In the genomic region with DNA sequence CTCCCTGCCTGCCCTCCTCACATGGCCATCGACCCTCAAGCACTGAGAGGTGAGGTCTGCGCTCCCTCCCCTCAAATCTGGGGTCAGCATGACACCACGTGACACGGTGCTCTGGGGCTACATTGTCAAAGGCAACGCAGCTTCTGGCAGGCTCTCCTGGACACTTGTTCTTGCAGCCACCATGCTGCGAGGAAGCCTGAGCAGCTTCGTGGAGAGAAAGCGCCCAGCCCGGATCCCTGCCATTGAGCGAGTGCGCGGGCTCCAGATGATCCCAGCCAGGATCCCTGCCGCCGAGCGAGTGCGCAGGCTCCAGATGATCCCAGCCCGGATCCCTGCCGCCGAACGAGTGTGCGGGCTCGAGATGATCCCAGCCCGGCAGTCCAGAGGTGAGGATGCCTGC, we compare ENCODE assay signal across 26 cellular contexts.
A peak's percentile ranks its signal among the peaks of the same experiment; 100 is the strongest.
DNase-seq lines count a peak whose midpoint lies in the region; FAIRE-seq and TF ChIP-seq lines count a peak whose summit lies in the region.
"Had no signal": no experiment of that assay in that cellular context is flagged by ENCODE, and none has a peak within 500 bp of the region (broad histone marks: within the 10 kb centered on the region; RNA-seq: fewer than 3 reads in every experiment).

No MANE protein-coding gene starts in this region.

- H3K9me3 Mint-ChIP-seq in neural progenitor cell = peaks cover 12% of the 10 kb centered on the region
- no peaks in the 10 kb centered on the region for H3K9me3 Mint-ChIP-seq in activated CD4-positive, alpha-beta memory T cell treated with anti-CD3 and anti-CD28 coated beads, Interleukin-2, amount 10 ng/mL, durations not matched to agents 7 days and 5 days
- H3K9me3 Mint-ChIP-seq: HFFc6 had no signal

- no peak overlapping the region for H3K14ac ChIP-seq in H1 (ENCODE audit: insufficient read length)

- no peaks in the 10 kb centered on the region for H3K79me2 ChIP-seq in H1 (ENCODE audit: control insufficient read depth in 1 of 2, insufficient read depth in 2 of 2, low read length in 2 of 2)
- no peaks in the 10 kb centered on the region for H3K79me2 ChIP-seq in neural progenitor cell (ENCODE audit: low read depth)

- H4K8ac ChIP-seq in H1 (ENCODE audit: extremely low read depth, insufficient read depth, low read length) = peak overlapping the region; percentile 25; the same call in 1 of the 2 replicates

- H3K18ac ChIP-seq in H1 (ENCODE audit: extremely low read depth, low read length) = no peak overlapping the region

- H2BK120ac ChIP-seq in H1 (replicated peaks; ENCODE audit: low read depth, low read length) = no peak overlapping the region

- POLR2A ChIA-PET in H1 (lab: Charles Lee; ENCODE audit: partially characterized antibody) = interaction anchor here (1.1 kb wide), 1 partner anchor 28 kb away, joined by 4 read pairs; no protein-coding TSS in a partner anchor
- POLR2A ChIA-PET in activated CD4-positive, alpha-beta memory T cell treated with anti-CD3 and anti-CD28 coated beads, Interleukin-2, amount 10 ng/mL, durations not matched to agents 7 days and 5 days (lab: Charles Lee) = no interaction called here

- no peak overlapping the region for H3K9ac ChIP-seq in H1 (replicated peaks in 1 of 4; ENCODE audit: extremely low read depth in 1 of 4, low read depth in 3 of 4, low read length in 3 of 4)
- H3K9ac ChIP-seq in neural progenitor cell = no peak overlapping the region

- H3K4me3 ChIP-seq in right atrium auricular region (no peak overlapping the region), H1 (ENCODE audit: extremely low read depth in 1 of 4, insufficient read depth in 2 of 4, low read depth in 3 of 4, low read length in 4 of 4) (no peak overlapping the region), neural progenitor cell (no peak overlapping the region)
- H3K4me3 ChIP-seq: GM12878, HAP-1, SJSA1 had no signal

- no peaks in the 10 kb centered on the region for H3K36me3 ChIP-seq in right atrium auricular region
- no peaks in the 10 kb centered on the region for H3K36me3 ChIP-seq in H1 (ENCODE audit: control insufficient read depth in 2 of 4, insufficient read depth in 4 of 4, low read length in 3 of 4)
- H3K36me3 ChIP-seq in neural progenitor cell = no peaks in the 10 kb centered on the region
- H3K36me3 ChIP-seq: HAP-1 had no signal

- DNase-seq in right atrium auricular region (ENCODE audit: low spot score) (peak; percentile 21), cardiac septum (ENCODE audit: low spot score) (no peak), H1 (ENCODE audit: low read depth in 1 of 2, low spot score in 2 of 2) (peak in 1 of 2 experiments; percentile 36), neural progenitor cell (ENCODE audit: low spot score) (no peak), caudate nucleus (lab: John Stamatoyannopoulos, UW) (no peak), DMS 273 (lab: John Stamatoyannopoulos, UW; ENCODE audit: unreplicated experiment) (no peak)
- no peak for DNase-seq in activated CD4-positive, alpha-beta memory T cell treated with anti-CD3 and anti-CD28 coated beads, Interleukin-2, amount 10 ng/mL, durations not matched to agents 7 days and 5 days
- DNase-seq: Calu3; GDM1; HFFc6; Karpas-422; NCI-H1092 treated with DMSO at 0.1 percent for 48 hours; NCI-H1436; NCI-H1930; NCI-H2107; NCI-H446; NCI-H524 treated with DMSO at 0.1 percent for 48 hours; NCI-H82; NK-92 treated with Interleukin-12 subunit alpha and Interleukin-12 subunit beta, amount 100 ng/mL, for 24 hours; Right ventricle myocardium superior; RPMI8226 had no signal

- H3K27ac ChIP-seq in right atrium auricular region = no peak overlapping the region
- no peak overlapping the region for H3K27ac ChIP-seq in H1 (ENCODE audit: low read depth, low read length)
- no peak overlapping the region for H3K27ac ChIP-seq in neural progenitor cell
- no peak overlapping the region for H3K27ac ChIP-seq in caudate nucleus (ENCODE audit: low read depth, low read length)
- H3K27ac ChIP-seq: SJSA1 had no signal

- no peaks in the 10 kb centered on the region for H4K20me1 ChIP-seq in H1 (replicated peaks in 1 of 2; ENCODE audit: control insufficient read depth in 1 of 2, insufficient read depth in 2 of 2, low read length in 2 of 2)
- H4K20me1 ChIP-seq in neural progenitor cell (ENCODE audit: low read depth) = no peaks in the 10 kb centered on the region

- no peak overlapping the region for H2BK20ac ChIP-seq in H1 (ENCODE audit: low read length)

- no peak overlapping the region for H2BK15ac ChIP-seq in H1 (ENCODE audit: low read length)

- no peak for TF ChIP-seq POLR2A in H1 (IDR thresholded peaks at IDR 0.05; ENCODE audit: control extremely low read depth in 1 of 2, low read depth in 2 of 2, low read length in 2 of 2)

- no peak overlapping the region for H3K23ac ChIP-seq in H1 (ENCODE audit: insufficient read length)

- 88% methylated on average over 23 of the region's 23 CpGs; no CpG with 5 or more reads in 1 of the 2 experiments for WGBS in H1 (ENCODE audit: extremely low coverage in 1 of 2, insufficient coverage in 1 of 2, insufficient read length in 1 of 2, insufficient replicate concordance in 2 of 2, low coverage in 1 of 2, low lambda C conversion rate in 2 of 2, missing lambda C conversion rate in 1 of 2), 2 experiments

- no peak for TF ChIP-seq EP300 in H1 (IDR thresholded peaks at IDR 0.05; ENCODE audit: borderline replicate concordance in 1 of 2, low read depth in 2 of 2, low read length in 2 of 2)

- peaks cover 12% of the 10 kb centered on the region for H3K4me1 Mint-ChIP-seq in neural progenitor cell
- H3K4me1 Mint-ChIP-seq in activated CD4-positive, alpha-beta memory T cell treated with anti-CD3 and anti-CD28 coated beads, Interleukin-2, amount 10 ng/mL, durations not matched to agents 7 days and 5 days = no peaks in the 10 kb centered on the region

- CTCF ChIA-PET in H1 (lab: Charles Lee; ENCODE audit: partially characterized antibody) = interaction anchor here (0.8 kb wide), 1 partner anchor 12 kb away, joined by 3 read pairs; no protein-coding TSS in a partner anchor
- CTCF ChIA-PET in activated CD4-positive, alpha-beta memory T cell treated with anti-CD3 and anti-CD28 coated beads, Interleukin-2, amount 10 ng/mL, durations not matched to agents 7 days and 5 days (lab: Charles Lee) = no interaction called here

- no peak overlapping the region for H4K5ac ChIP-seq in H1 (ENCODE audit: insufficient read length, low read depth, low read length)

- peak overlapping the region; percentile 55 for H4K91ac ChIP-seq in H1 (replicated peaks; ENCODE audit: insufficient read length, low read length)

- no peak for FAIRE-seq in H1 (lab: Jason Lieb, UNC)
- FAIRE-seq: GM12878, GM19239, HepG2 had no signal

- no peak for TF ChIP-seq RAD21 in H1 (IDR thresholded peaks at IDR 0.05 in 1 of 2, conservative IDR thresholded peaks at IDR 0.05 in 1 of 2; ENCODE audit: low read depth in 2 of 2, low read length in 2 of 2)

- no peak overlapping the region for H2BK12ac ChIP-seq in H1 (ENCODE audit: low read depth, low read length)

- H3K4me3 Mint-ChIP-seq in neural progenitor cell = no peak overlapping the region
- no peak overlapping the region for H3K4me3 Mint-ChIP-seq in activated CD4-positive, alpha-beta memory T cell treated with anti-CD3 and anti-CD28 coated beads, Interleukin-2, amount 10 ng/mL, durations not matched to agents 7 days and 5 days
- H3K4me3 Mint-ChIP-seq: HFFc6 had no signal

- H3K36me3 Mint-ChIP-seq in neural progenitor cell = peaks cover 29% of the 10 kb centered on the region
- H3K36me3 Mint-ChIP-seq in activated CD4-positive, alpha-beta memory T cell treated with anti-CD3 and anti-CD28 coated beads, Interleukin-2, amount 10 ng/mL, durations not matched to agents 7 days and 5 days (ENCODE audit: low read depth) = peaks cover 14% of the 10 kb centered on the region

- no peaks in the 10 kb centered on the region; the same call in 1 of the 2 replicates for H3K79me1 ChIP-seq in H1 (ENCODE audit: low read depth, low read length)

- H3K27ac Mint-ChIP-seq in neural progenitor cell = peak overlapping the region; percentile 87
- no peak overlapping the region for H3K27ac Mint-ChIP-seq in activated CD4-positive, alpha-beta memory T cell treated with anti-CD3 and anti-CD28 coated beads, Interleukin-2, amount 10 ng/mL, durations not matched to agents 7 days and 5 days
- H3K27ac Mint-ChIP-seq: HFFc6 had no signal

- H2BK5ac ChIP-seq in H1 (ENCODE audit: low read depth, low read length) = no peak overlapping the region; the same call in 1 of the 2 replicates

- H3K23me2 ChIP-seq in H1 (ENCODE audit: low read depth, low read length) = 0 out of 2 replicates have a peak, but pooled peaks cover 3% of the 10 kb centered on the region

- no peaks in the 10 kb centered on the region for H3K9me3 ChIP-seq in right atrium auricular region
- peaks cover 0 to 4% of the 10 kb centered on the region in 2 experiments; a peak in 1 of 4 replicates for H3K9me3 ChIP-seq in H1 (ENCODE audit: insufficient read depth in 2 of 2, low read depth in 1 of 2, low read length in 1 of 2)
- no peaks in the 10 kb centered on the region for H3K9me3 ChIP-seq in neural progenitor cell (ENCODE audit: low read depth)
- H3K9me3 ChIP-seq: HAP-1 had no signal

- peaks cover 15% of the 10 kb centered on the region for H3K27me3 Mint-ChIP-seq in neural progenitor cell (ENCODE audit: insufficient read depth, low read depth)
- no peaks in the 10 kb centered on the region for H3K27me3 Mint-ChIP-seq in activated CD4-positive, alpha-beta memory T cell treated with anti-CD3 and anti-CD28 coated beads, Interleukin-2, amount 10 ng/mL, durations not matched to agents 7 days and 5 days

- H3K4me2 ChIP-seq in H1 (ENCODE audit: insufficient read depth in 1 of 2, low read depth in 2 of 2, low read length in 2 of 2) = no peak overlapping the region
- no peak overlapping the region for H3K4me2 ChIP-seq in neural progenitor cell

- H3K4ac ChIP-seq in H1 (replicated peaks; ENCODE audit: insufficient read length, low read depth, low read length) = no peak overlapping the region

- H2AFZ ChIP-seq in H1 (ENCODE audit: low read length) (no peak overlapping the region), neural progenitor cell (replicated peaks) (no peak overlapping the region)

- intact Hi-C loops in cardiac septum (cut with DNase I) = no loop called here

- H2AK5ac ChIP-seq in H1 (ENCODE audit: low read depth, low read length) = no peak overlapping the region

- no peak overlapping the region for H3K56ac ChIP-seq in H1 (replicated peaks; ENCODE audit: insufficient read length, low read depth, low read length)

- no peaks in the 10 kb centered on the region for H3F3A ChIP-seq in neural progenitor cell (ENCODE audit: low read depth)

- TF ChIP-seq CTCF in right atrium auricular region (IDR thresholded peaks at IDR 0.05) = no peak
- no peak for TF ChIP-seq CTCF in H1 (IDR thresholded peaks at IDR 0.05; ENCODE audit: control extremely low read depth in 1 of 3, insufficient read depth in 1 of 3, low read depth in 1 of 3, low read length in 3 of 3)
- TF ChIP-seq CTCF in neural progenitor cell (IDR thresholded peaks at IDR 0.05) = no peak

- H3K27me3 ChIP-seq in right atrium auricular region (no peaks in the 10 kb centered on the region), H1 (replicated peaks in 1 of 4; ENCODE audit: control insufficient read depth in 3 of 4, extremely low read depth in 1 of 4, insufficient read depth in 3 of 4, low read length in 3 of 4) (no peaks in the 10 kb centered on the region), neural progenitor cell (no peaks in the 10 kb centered on the region)
- H3K27me3 ChIP-seq: SJSA1 had no signal

- no peaks in the 10 kb centered on the region for H3K4me1 ChIP-seq in right atrium auricular region
- H3K4me1 ChIP-seq in H1 (replicated peaks in 1 of 4; ENCODE audit: control insufficient read depth in 3 of 4, insufficient read depth in 4 of 4, low read length in 3 of 4) = peaks cover 0 to 13% (median 7%) of the 10 kb centered on the region in 4 experiments; a peak in 5 of 7 replicates
- no peaks in the 10 kb centered on the region for H3K4me1 ChIP-seq in neural progenitor cell
- H3K4me1 ChIP-seq: HAP-1 had no signal
